In genomic region chr2:187976259-187976658, GRCh38 we compare ENCODE assay signal across 16 cellular contexts.
"Had no signal": no experiment of that assay in that cellular context is flagged by ENCODE, and none has a peak within 500 bp of the region (broad histone marks: within the 10 kb centered on the region; RNA-seq: fewer than 3 reads in every experiment).

No MANE protein-coding gene starts in this region.

- H3K4me1 ChIP-seq: foreskin keratinocyte, left lung, prostate gland had no signal

- H3K4me3 ChIP-seq: body of pancreas, left lung, prostate gland had no signal

- ATAC-seq: body of pancreas; foreskin keratinocyte; left lung; natural killer cell treated with Interleukin-12 subunit alpha and Interleukin-12 subunit beta and Interleukin-15 and Interleukin-18, amount 100 ng/mL, for 72 hours; sciatic nerve had no signal

- H3K27me3 ChIP-seq: body of pancreas, foreskin keratinocyte, left lung had no signal

- H3K27ac ChIP-seq: body of pancreas, foreskin keratinocyte, left lung, prostate gland had no signal

- DNase-seq: activated CD4-positive, alpha-beta T cell treated with anti-CD3 and anti-CD28 coated beads, Interleukin-2, amount 10 ng/mL, durations not matched to agents 7 days and 5 days; activated CD4-positive, CD25-positive, alpha-beta regulatory T cell; activated naive CD4-positive, alpha-beta T cell treated with anti-CD3 and anti-CD28 coated beads, Interleukin-2, amount 50 U/mL, for 16 hours; amniotic stem cell; body of pancreas; cerebellar nuclear complex; endodermal cell; foreskin keratinocyte; head of caudate nucleus; left lung; stimulated activated CD4-positive, alpha-beta T cell treated with anti-CD3 and anti-CD28 coated beads, Interleukin-2, amount 100 ng/mL, for 24 hours; stimulated activated naive CD4-positive, alpha-beta T cell; substantia nigra had no signal

- H3K36me3 ChIP-seq: left lung, prostate gland had no signal

- H3K9me3 ChIP-seq: body of pancreas, left lung, prostate gland had no signal
